1 cellular context compared by ENCODE assay signal in genomic region chr2:128289439-128289838, GRCh38.
TF ChIP-seq lines count a peak whose summit lies in the region.

No MANE protein-coding gene starts in this region.

TF ChIP-seq in GM23338, 12 proteins besides CTCF, POLR2A, EP300 and RAD21 (continued from another document):
- peak; percentile 48; the same call in 1 of the 2 replicates for TF ChIP-seq ZNF462 (CRISPR knock-in tag; IDR thresholded peaks at IDR 0.05)
